In genomic region chr1:220370041-220370700, GRCh38 we compare ENCODE assay signal across 10 cellular contexts.
A peak's percentile ranks its signal among the peaks of the same experiment; 100 is the strongest.
DNase-seq lines count a peak whose midpoint lies in the region; ATAC-seq, FAIRE-seq and TF ChIP-seq lines count a peak whose summit lies in the region.
"Had no signal": no experiment of that assay in that cellular context is flagged by ENCODE, and none has a peak within 500 bp of the region (broad histone marks: within the 10 kb centered on the region; RNA-seq: fewer than 3 reads in every experiment).

No MANE protein-coding gene starts in this region.

- no peaks in the 10 kb centered on the region for H3K36me3 Mint-ChIP-seq in nephron progenitor cell (ENCODE audit: low read depth)

- H3K4me3 ChIP-seq in epithelial cell of proximal tubule (ENCODE audit: low read depth, low read length) = no peak overlapping the region

- TF ChIP-seq CTCF in D721Med (IDR thresholded peaks at IDR 0.05; ENCODE audit: insufficient read depth, missing control alignments) = no peak
- TF ChIP-seq CTCF in epithelial cell of proximal tubule (conservative IDR thresholded peaks at IDR 0.05; ENCODE audit: low read depth, low read length) = no peak
- TF ChIP-seq CTCF in nephron progenitor cell (IDR thresholded peaks at IDR 0.05) = no peak

- FAIRE-seq in D721Med (lab: Jason Lieb, UNC) = peak; percentile 91

- H3K27ac Mint-ChIP-seq in nephron progenitor cell = peak overlapping the region; percentile 9
- H3K27ac Mint-ChIP-seq: stimulated activated naive CD8-positive, alpha-beta T cell treated with anti-CD3 and anti-CD28 coated beads, Interleukin-15, Interleukin-2, amounts not matched to agents 100 ng/mL and 50 ng/mL, for 24 hours had no signal

- peaks cover 15% of the 10 kb centered on the region for H3K27me3 Mint-ChIP-seq in nephron progenitor cell (ENCODE audit: low read depth, poor library complexity)

- ATAC-seq in HG03457 (IDR thresholded peaks at IDR 0.05; ENCODE audit: unreplicated experiment) (no peak), HG03025 (IDR thresholded peaks at IDR 0.05; ENCODE audit: low FRiP score, unreplicated experiment) (no peak)

- H3K9me3 Mint-ChIP-seq in nephron progenitor cell = peaks cover 8% of the 10 kb centered on the region
- H3K9me3 Mint-ChIP-seq: stimulated activated naive CD8-positive, alpha-beta T cell treated with anti-CD3 and anti-CD28 coated beads, Interleukin-15, Interleukin-2, amounts not matched to agents 100 ng/mL and 50 ng/mL, for 24 hours had no signal

- DNase-seq in D721Med (ENCODE audit: insufficient read length, low spot score) = peak; percentile 33
- peak; percentile 31 for DNase-seq in NCI-H2171 (lab: John Stamatoyannopoulos, UW)
- DNase-seq in epithelial cell of proximal tubule (ENCODE audit: low read depth) = peak; percentile 52
- peak; percentile 22 for DNase-seq in nephron progenitor cell
- no peak for DNase-seq in NCI-H345 (lab: John Stamatoyannopoulos, UW)
- DNase-seq in cerebellum (ENCODE audit: low spot score) = no peak
- DNase-seq: NCI-H1694 treated with DMSO at 0.1 percent for 48 hours had no signal

- H3K4me3 Mint-ChIP-seq in nephron progenitor cell = peak overlapping the region; percentile 9
- H3K4me3 Mint-ChIP-seq: stimulated activated naive CD8-positive, alpha-beta T cell treated with anti-CD3 and anti-CD28 coated beads, Interleukin-15, Interleukin-2, amounts not matched to agents 100 ng/mL and 50 ng/mL, for 24 hours had no signal

- peaks cover 40% of the 10 kb centered on the region for H3K4me1 Mint-ChIP-seq in nephron progenitor cell

Comparison
In these comparisons a context has a peak if more than half of its experiments do, and no peak if none do; other contexts are left out.
1. DNase-seq: peak in D721Med (single experiment), NCI-H2171 (single experiment), epithelial cell of proximal tubule (single experiment) and nephron progenitor cell (single experiment); none in NCI-H345 (single experiment) and cerebellum (single experiment).